29 cellular contexts compared by ENCODE assay signal in the genomic region with DNA sequence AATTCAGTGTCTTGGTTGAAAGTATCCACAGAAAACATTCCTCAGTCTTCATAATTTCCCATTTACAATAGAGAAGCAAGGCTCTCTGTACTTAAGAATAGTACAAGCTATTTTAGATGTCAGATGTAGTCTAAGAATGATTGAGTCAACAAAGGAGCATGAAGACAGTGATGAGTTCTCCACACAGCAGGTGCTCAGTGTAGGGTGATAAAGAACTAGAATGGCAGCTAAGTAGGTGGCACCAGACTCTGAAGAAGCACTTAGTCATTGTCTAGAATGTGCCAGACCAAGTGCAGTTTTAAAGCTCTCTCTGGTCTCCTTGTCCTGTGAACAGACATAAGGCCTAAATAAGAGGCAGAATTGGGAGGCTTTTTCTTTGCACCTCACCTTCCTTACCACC.
"Had no signal": no experiment of that assay in that cellular context is flagged by ENCODE, and none has a peak within 500 bp of the region (broad histone marks: within the 10 kb centered on the region; RNA-seq: fewer than 3 reads in every experiment).

No MANE protein-coding gene starts in this region.

- ATAC-seq: foreskin keratinocyte, gastroesophageal sphincter, heart right ventricle, left ventricle myocardium superior, natural killer cell, pancreas, right lobe of liver had no signal

- H3K9me3 Mint-ChIP-seq: endodermal cell, neural crest cell, type B pancreatic cell had no signal

- H3K4me1 ChIP-seq: esophagus muscularis mucosa, foreskin keratinocyte, gastroesophageal sphincter, heart right ventricle, pancreas, right lobe of liver, stomach, testis, tibial artery had no signal

- H3K4me1 Mint-ChIP-seq: memory B cell, natural killer cell, neural crest cell had no signal

- H3K27ac Mint-ChIP-seq: endodermal cell, memory B cell, natural killer cell, type B pancreatic cell had no signal

- H3K36me3 ChIP-seq: esophagus muscularis mucosa, gastroesophageal sphincter, heart right ventricle, neutrophil, pancreas, right lobe of liver, stomach, tibial artery had no signal

- H3K27ac ChIP-seq: esophagus muscularis mucosa, foreskin keratinocyte, gastroesophageal sphincter, heart right ventricle, neutrophil, pancreas, right lobe of liver, stomach, testis, tibial artery had no signal

- H3K9me3 ChIP-seq: esophagus muscularis mucosa, gastroesophageal sphincter, neutrophil, pancreas, right lobe of liver, stomach, testis, tibial artery had no signal

- H3K4me3 Mint-ChIP-seq: endodermal cell, memory B cell, natural killer cell, neural crest cell, type B pancreatic cell had no signal

- H3K4me3 ChIP-seq: dorsolateral prefrontal cortex, esophagus muscularis mucosa, gastroesophageal sphincter, heart right ventricle, lung, pancreas, right lobe of liver, smooth muscle cell, stomach, testis, tibial artery had no signal

- H3K36me3 Mint-ChIP-seq: memory B cell, natural killer cell, type B pancreatic cell had no signal

- H3K27me3 ChIP-seq: dorsolateral prefrontal cortex, esophagus muscularis mucosa, foreskin keratinocyte, gastroesophageal sphincter, heart right ventricle, neutrophil, pancreas, right lobe of liver, stomach, testis, tibial artery had no signal

- DNase-seq: cerebellar nuclear complex; effector CD8-positive, alpha-beta T cell; endodermal cell; foreskin keratinocyte; heart right ventricle; hippocampal formation; islet precursor cell; kidney glomerular epithelial cell; left ventricle myocardium superior; natural killer cell; pancreas; right lobe of liver; stimulated activated CD4-positive, alpha-beta T cell treated with anti-CD3 and anti-CD28 coated beads, Interleukin-12 subunit alpha, Interleukin-12 subunit beta, amount 100 ng/mL, for 4 hours; stimulated activated CD4-positive, alpha-beta T cell treated with anti-CD3 and anti-CD28 coated beads, Interleukin-1b, Interleukin-23, amount 100 ng/mL, for 48 hours; stimulated activated CD4-positive, alpha-beta T cell treated with anti-CD3 and anti-CD28 coated beads, Interleukin-4, amount 100 ng/mL, for 1 hour; stimulated activated CD8-positive, alpha-beta memory T cell treated with anti-CD3 and anti-CD28 coated beads, Interleukin-4, amount 100 ng/mL, for 48 hours; stimulated activated naive CD4-positive, alpha-beta T cell treated with Interleukin-2 at 50 U/mL for 16 hours; stomach; testis; tibial artery had no signal

- H3K27me3 Mint-ChIP-seq: type B pancreatic cell had no signal
